In genomic region chr9:470041-470781, GRCh38 we compare ENCODE assay signal across 1 cellular context.
A peak's percentile ranks its signal among the peaks of the same experiment; 100 is the strongest.
TF ChIP-seq lines count a peak whose summit lies in the region.

No MANE protein-coding gene starts in this region.

TF ChIP-seq in HepG2, 621 proteins besides CTCF, POLR2A, EP300 and RAD21 (continued from another document and continues in another):
- TF ChIP-seq JDP2 (CRISPR knock-in tag; IDR thresholded peaks at IDR 0.05; ENCODE audit: borderline replicate concordance) (no peak), HCFC1 (IDR thresholded peaks at IDR 0.05; ENCODE audit: low read depth, low read length) (no peak), NRL (CRISPR knock-in tag; IDR thresholded peaks at IDR 0.05; ENCODE audit: borderline replicate concordance) (peak; percentile 61; the same call in 1 of the 2 replicates), ZNF234 (CRISPR knock-in tag; conservative IDR thresholded peaks at IDR 0.05) (no peak), ZSCAN31 (CRISPR knock-in tag; IDR thresholded peaks at IDR 0.05; ENCODE audit: low read depth) (peak; percentile 73; the same call in 1 of the 2 replicates), RELA (CRISPR knock-in tag; IDR thresholded peaks at IDR 0.05) (no peak), ZNF550 (CRISPR knock-in tag; IDR thresholded peaks at IDR 0.05; ENCODE audit: borderline replicate concordance) (no peak), RAD51 (IDR thresholded peaks at IDR 0.05; ENCODE audit: borderline replicate concordance) (no peak), ZNF20 (CRISPR knock-in tag; IDR thresholded peaks at IDR 0.05) (no peak), ZMAT3 (CRISPR knock-in tag; conservative IDR thresholded peaks at IDR 0.05) (no peak), KAT8 (CRISPR knock-in tag; IDR thresholded peaks at IDR 0.05) (peak; percentile 78), KDM6A (CRISPR knock-in tag; IDR thresholded peaks at IDR 0.05; ENCODE audit: low read depth) (no peak), ZNF777 (CRISPR knock-in tag; IDR thresholded peaks at IDR 0.05) (no peak), ZEB1 (IDR thresholded peaks at IDR 0.05; ENCODE audit: insufficient replicate concordance, low read depth) (no peak), ZNF10 (CRISPR knock-in tag; IDR thresholded peaks at IDR 0.05; ENCODE audit: borderline replicate concordance, low read depth) (no peak), NR2F6 (IDR thresholded peaks at IDR 0.05) (no peak), NR2F6 (CRISPR knock-in tag; IDR thresholded peaks at IDR 0.05) (no peak), STAG1 (CRISPR knock-in tag; IDR thresholded peaks at IDR 0.05) (no peak), ZNF782 (CRISPR knock-in tag; IDR thresholded peaks at IDR 0.05; ENCODE audit: borderline replicate concordance) (peak; percentile 55; the same call in 1 of the 2 replicates), THAP11 (CRISPR knock-in tag; IDR thresholded peaks at IDR 0.05) (peak; percentile 58; the same call in 1 of the 2 replicates), GATAD2A (CRISPR knock-in tag; IDR thresholded peaks at IDR 0.05) (no peak), KDM3A (CRISPR knock-in tag; IDR thresholded peaks at IDR 0.05; ENCODE audit: low read depth) (peak; percentile 43; the same call in 1 of the 2 replicates), ATF7-NPFF (CRISPR knock-in tag; IDR thresholded peaks at IDR 0.05; ENCODE audit: low read depth) (0 out of 2 replicates have a peak, but pooled peaks have one; percentile 47), ZNF335 (CRISPR knock-in tag; IDR thresholded peaks at IDR 0.05) (no peak), ZNF597 (CRISPR knock-in tag; IDR thresholded peaks at IDR 0.05) (no peak), BRF2 (CRISPR knock-in tag; IDR thresholded peaks at IDR 0.05) (no peak), ZNF354B (CRISPR knock-in tag; IDR thresholded peaks at IDR 0.05) (0 out of 2 replicates have a peak, but pooled peaks have one; percentile 35), FOXP1 (IDR thresholded peaks at IDR 0.05) (no peak), FOXP1 (CRISPR knock-in tag; IDR thresholded peaks at IDR 0.05) (no peak; the same call in 1 of the 2 replicates), GZF1 (CRISPR knock-in tag; IDR thresholded peaks at IDR 0.05) (0 out of 2 replicates have a peak, but pooled peaks have one; percentile 48), HMGXB4 (CRISPR knock-in tag; IDR thresholded peaks at IDR 0.05; ENCODE audit: borderline replicate concordance in 1 of 2, low read depth in 1 of 2) (peak; percentile 48 to 65; a peak in 2 of 4 replicates), ZNF546 (CRISPR knock-in tag; conservative IDR thresholded peaks at IDR 0.05) (0 out of 2 replicates have a peak, but pooled peaks have one; percentile 63), ZBTB4 (CRISPR knock-in tag; IDR thresholded peaks at IDR 0.05; ENCODE audit: borderline replicate concordance) (peak; percentile 30; the same call in 1 of the 2 replicates), CCDC6 (CRISPR knock-in tag; IDR thresholded peaks at IDR 0.05) (0 out of 2 replicates have a peak, but pooled peaks have one; percentile 71), ZNF572 (CRISPR knock-in tag; IDR thresholded peaks at IDR 0.05) (no peak), WIZ (CRISPR knock-in tag; IDR thresholded peaks at IDR 0.05) (peak; percentile 71; the same call in 1 of the 2 replicates), MAFG (CRISPR knock-in tag; IDR thresholded peaks at IDR 0.05) (no peak), RBM22 (optimal IDR thresholded peaks at IDR 0.05; ENCODE audit: low read length) (no peak), GFI1 (CRISPR knock-in tag; IDR thresholded peaks at IDR 0.05; ENCODE audit: borderline replicate concordance) (0 out of 2 replicates have a peak, but pooled peaks have one; percentile 47), CC2D1A (CRISPR knock-in tag; IDR thresholded peaks at IDR 0.05) (no peak), ARNT2 (CRISPR knock-in tag; IDR thresholded peaks at IDR 0.05; ENCODE audit: low read depth) (peak; percentile 48; the same call in 1 of the 2 replicates), SMYD3 (CRISPR knock-in tag; IDR thresholded peaks at IDR 0.05) (peak; percentile 90), PAWR (CRISPR knock-in tag; IDR thresholded peaks at IDR 0.05; ENCODE audit: borderline replicate concordance) (no peak; the same call in 1 of the 2 replicates), STAT5B (CRISPR knock-in tag; IDR thresholded peaks at IDR 0.05) (no peak), ZNF317 (CRISPR knock-in tag; IDR thresholded peaks at IDR 0.05) (no peak), U2AF1 (optimal IDR thresholded peaks at IDR 0.05; ENCODE audit: low read depth, low read length) (no peak), TFDP1 (CRISPR knock-in tag; IDR thresholded peaks at IDR 0.05; ENCODE audit: borderline replicate concordance) (peak; percentile 55; the same call in 1 of the 2 replicates), MLLT10 (CRISPR knock-in tag; IDR thresholded peaks at IDR 0.05) (no peak), ATF3 (CRISPR knock-in tag; IDR thresholded peaks at IDR 0.05) (peak; percentile 34; the same call in 1 of the 2 replicates), BRD4 (CRISPR knock-in tag; IDR thresholded peaks at IDR 0.05) (peak; percentile 40; the same call in 1 of the 2 replicates), ZNF207 (IDR thresholded peaks at IDR 0.05; ENCODE audit: borderline replicate concordance) (no peak), ZNF17 (CRISPR knock-in tag; IDR thresholded peaks at IDR 0.05) (no peak), SRSF4 (IDR thresholded peaks at IDR 0.05; ENCODE audit: low read depth, low read length, poor library complexity, severe bottlenecking) (no peak), ZNF432 (CRISPR knock-in tag; IDR thresholded peaks at IDR 0.05; ENCODE audit: borderline replicate concordance) (no peak), ELF3 (CRISPR knock-in tag; IDR thresholded peaks at IDR 0.05) (0 out of 2 replicates have a peak, but pooled peaks have one; percentile 9), FIP1L1 (IDR thresholded peaks at IDR 0.05; ENCODE audit: borderline replicate concordance, insufficient read depth, low read depth, low read length) (no peak), BORCS8-MEF2B (CRISPR knock-in tag; IDR thresholded peaks at IDR 0.05) (peak; percentile 91), ZNF770 (CRISPR knock-in tag; IDR thresholded peaks at IDR 0.05) (no peak), XRCC5 (optimal IDR thresholded peaks at IDR 0.05; ENCODE audit: low read length) (no peak), IKZF1 (IDR thresholded peaks at IDR 0.05) (no peak), TBX3 (IDR thresholded peaks at IDR 0.05; ENCODE audit: borderline replicate concordance) (no peak), ZNF576 (CRISPR knock-in tag; IDR thresholded peaks at IDR 0.05) (no peak), ZNF639 (CRISPR knock-in tag; conservative IDR thresholded peaks at IDR 0.05) (peak; percentile 59; the same call in 1 of the 2 replicates), THYN1 (CRISPR knock-in tag; IDR thresholded peaks at IDR 0.05; ENCODE audit: borderline replicate concordance, low read depth) (no peak), ZNF850 (CRISPR knock-in tag; conservative IDR thresholded peaks at IDR 0.05) (no peak), HDAC6 (IDR thresholded peaks at IDR 0.05; ENCODE audit: low read depth, low read length) (no peak), ZNF768 (CRISPR knock-in tag; IDR thresholded peaks at IDR 0.05) (0 out of 2 replicates have a peak, but pooled peaks have one; percentile 28), NR1H2 (CRISPR knock-in tag; IDR thresholded peaks at IDR 0.05; ENCODE audit: borderline replicate concordance, low read depth) (peak; percentile 41; the same call in 1 of the 2 replicates), GLI4 (CRISPR knock-in tag; IDR thresholded peaks at IDR 0.05; ENCODE audit: borderline replicate concordance) (no peak), TARDBP (CRISPR knock-in tag; IDR thresholded peaks at IDR 0.05) (peak; percentile 65; the same call in 1 of the 2 replicates), NFYB (CRISPR knock-in tag; IDR thresholded peaks at IDR 0.05) (no peak)
